7 cellular contexts compared by ENCODE assay signal in the genomic region with DNA sequence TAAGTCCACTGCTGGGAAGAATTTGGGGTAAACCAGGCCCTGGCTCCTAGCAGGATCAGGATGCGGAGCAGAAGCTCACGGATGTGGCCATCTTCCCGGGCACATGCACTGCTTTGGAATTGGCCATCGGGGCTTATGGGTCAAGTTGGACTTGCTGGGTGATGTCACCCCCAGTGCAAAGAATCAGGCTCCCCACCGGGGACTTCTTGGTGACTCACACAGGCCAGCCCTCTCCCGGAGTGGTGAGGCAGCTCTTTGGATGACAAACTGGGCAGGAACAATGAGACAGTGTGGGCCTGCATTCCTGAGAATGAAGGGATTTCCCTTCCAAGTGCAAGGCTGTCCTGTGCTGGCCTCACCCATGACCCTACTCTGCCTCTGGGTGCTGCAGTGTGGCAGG.
DNase-seq lines count a peak whose midpoint lies in the region; ATAC-seq, FAIRE-seq and TF ChIP-seq lines count a peak whose summit lies in the region.

No MANE protein-coding gene starts in this region.

- no peak for TF ChIP-seq POLR2A in K562 (conservative IDR thresholded peaks at IDR 0.05)

- no peaks in the 10 kb centered on the region for H3K27me3 ChIP-seq in K562 (ENCODE audit: control insufficient read depth in 2 of 2, insufficient read depth in 2 of 2, low read length in 2 of 2)

- H2AFZ ChIP-seq in K562 (ENCODE audit: low read depth, low read length): no peak overlapping the region

- in situ Hi-C loops in K562 (cut with MboI): no loop called here

- peaks cover 42 to 71% of the 10 kb centered on the region in 2 experiments for H3K4me1 ChIP-seq in K562 (replicated peaks in 1 of 2; ENCODE audit: control insufficient read depth in 2 of 2, insufficient read depth in 2 of 2, low read length in 2 of 2)

- H3K4me3 ChIP-seq in K562: no peak overlapping the region

- 20% methylated on average over 6 of the region's 6 CpGs for WGBS in K562 (ENCODE audit: insufficient coverage, low coverage, missing lambda C conversion rate)

- H3K9me3 ChIP-seq in K562 (replicated peaks; ENCODE audit: control insufficient read depth, insufficient read depth, low read depth, low read length): no peaks in the 10 kb centered on the region

- H3K79me2 ChIP-seq in K562 (ENCODE audit: control insufficient read depth, insufficient read depth, low read length): no peaks in the 10 kb centered on the region

- H3K9me1 ChIP-seq in K562 (ENCODE audit: control insufficient read depth, insufficient read depth, low read length): peaks cover 15% of the 10 kb centered on the region

- CTCF ChIA-PET in K562 (lab: Yijun Ruan, JAX; ENCODE audit: low intra/inter-chr PET ratio): interaction anchor here (0.9 to 2.9 kb wide), 4 partner anchors 31 to 247 kb away, joined by 3 to 7 read pairs (median 5); a partner anchor contains a TSS

- no peak for TF ChIP-seq RAD21 in K562 (CRISPR knock-in tag; conservative IDR thresholded peaks at IDR 0.05 in 1 of 2, IDR thresholded peaks at IDR 0.05 in 1 of 2)

- no peaks in the 10 kb centered on the region for H4K20me1 ChIP-seq in K562 (replicated peaks; ENCODE audit: control insufficient read depth, insufficient read depth, low read length)

- no TSS peak for BruUV-seq in K562 (replicated peaks; lab: Mats Ljungman, UMichigan)

- no peak for TF ChIP-seq EP300 in K562 (IDR thresholded peaks at IDR 0.05; ENCODE audit: low read length)

- H3K9ac ChIP-seq in K562 (ENCODE audit: insufficient read depth in 1 of 2, low read depth in 2 of 2, low read length in 2 of 2): no peak overlapping the region; a peak in 1 of 4 replicates

- no peaks in the 10 kb centered on the region for H3K36me3 ChIP-seq in K562 (ENCODE audit: control insufficient read depth, insufficient read depth, low read length)

- POLR2A ChIA-PET in K562 (lab: Yijun Ruan, JAX): interaction anchor here (0.5 to 1.1 kb wide), 4 partner anchors 9 to 99 kb away, joined by 3 to 6 read pairs (median 4); no protein-coding TSS in a partner anchor

- peak; percentile 81 for FAIRE-seq in K562 (lab: Jason Lieb, UNC)

- DNase-seq in HT-29 (ENCODE audit: low spot score): peak; percentile 97
- DNase-seq in K562 (ENCODE audit: extremely low read depth in 1 of 4, low spot score in 3 of 4): peak; percentile 37 to 62 (median 50)
- peak; percentile 66 for DNase-seq in iPS-NIHi11 (ENCODE audit: low spot score)
- peak; percentile 62 for DNase-seq in ureter (ENCODE audit: low spot score)
- no peak for DNase-seq in HuH-7 (ENCODE audit: low spot score)
- no peak for DNase-seq in omental fat pad (ENCODE audit: low spot score)

- peak overlapping the region; percentile 47; the same call in 1 of the 3 replicates for H3K27ac ChIP-seq in K562 (ENCODE audit: extremely low read depth, low read depth, low read length)

- ATAC-seq in K562 (peak; percentile 20; the same call in 2 of the 3 replicates), omental fat pad (ENCODE audit: low FRiP score) (no peak), HG03442 (IDR thresholded peaks at IDR 0.05; ENCODE audit: unreplicated experiment) (no peak)

- peak overlapping the region; percentile 73 for H3K4me2 ChIP-seq in K562 (ENCODE audit: insufficient read depth, low read length)

- intact Hi-C loops in K562 (cut with micrococcal nuclease): no loop called here

- TF ChIP-seq CTCF in K562 (IDR thresholded peaks at IDR 0.05 in 2 of 3, conservative IDR thresholded peaks at IDR 0.05 in 1 of 3; ENCODE audit: insufficient read depth in 2 of 3, low read depth in 1 of 3, low read length in 3 of 3) (no peak), omental fat pad (IDR thresholded peaks at IDR 0.05) (no peak)

TF ChIP-seq in K562, 482 proteins besides CTCF, POLR2A, EP300 and RAD21 (continues in another document):
- TF ChIP-seq ATF7 (IDR thresholded peaks at IDR 0.05) (0 out of 2 replicates have a peak, but pooled peaks have one; percentile 9), ZNF780A (CRISPR knock-in tag; IDR thresholded peaks at IDR 0.05) (no peak), SMARCA4 (IDR thresholded peaks at IDR 0.05) (0 out of 2 replicates have a peak, but pooled peaks have one; percentile 22), CHD2 (IDR thresholded peaks at IDR 0.05; ENCODE audit: low read depth, low read length) (no peak), ELF2 (CRISPR knock-in tag; IDR thresholded peaks at IDR 0.05) (no peak), MAFF (IDR thresholded peaks at IDR 0.05; ENCODE audit: low read length) (no peak), RBFOX2 (IDR thresholded peaks at IDR 0.05; ENCODE audit: low read depth, low read length) (no peak), FOS (IDR thresholded peaks at IDR 0.05; ENCODE audit: extremely low read depth, insufficient read length) (peak; percentile 32), JUND (IDR thresholded peaks at IDR 0.05; ENCODE audit: borderline replicate concordance, low read depth, low read length) (peak; percentile 81), JUND (tag; IDR thresholded peaks at IDR 0.05; ENCODE audit: borderline replicate concordance, low read depth, low read length) (no peak), NR1H2 (CRISPR knock-in tag; IDR thresholded peaks at IDR 0.05) (no peak), RHOXF2B (CRISPR knock-in tag; conservative IDR thresholded peaks at IDR 0.05) (no peak), TBP (optimal IDR thresholded peaks at IDR 0.05; ENCODE audit: low read depth, low read length) (no peak), SMARCE1 (IDR thresholded peaks at IDR 0.05) (peak; percentile 14; the same call in 1 of the 2 replicates), JUN (IDR thresholded peaks at IDR 0.05; ENCODE audit: borderline replicate concordance, low read depth, low read length) (peak; percentile 83), JUN (CRISPR knock-in tag; IDR thresholded peaks at IDR 0.05; ENCODE audit: borderline replicate concordance) (no peak), BRCA1 (IDR thresholded peaks at IDR 0.05) (no peak), BRCA1 (CRISPR knock-in tag; IDR thresholded peaks at IDR 0.05) (0 out of 2 replicates have a peak, but pooled peaks have one; percentile 9), KDM5B (IDR thresholded peaks at IDR 0.05; ENCODE audit: insufficient replicate concordance, low read depth, low read length) (no peak)
- TF ChIP-seq, protein P1, sequence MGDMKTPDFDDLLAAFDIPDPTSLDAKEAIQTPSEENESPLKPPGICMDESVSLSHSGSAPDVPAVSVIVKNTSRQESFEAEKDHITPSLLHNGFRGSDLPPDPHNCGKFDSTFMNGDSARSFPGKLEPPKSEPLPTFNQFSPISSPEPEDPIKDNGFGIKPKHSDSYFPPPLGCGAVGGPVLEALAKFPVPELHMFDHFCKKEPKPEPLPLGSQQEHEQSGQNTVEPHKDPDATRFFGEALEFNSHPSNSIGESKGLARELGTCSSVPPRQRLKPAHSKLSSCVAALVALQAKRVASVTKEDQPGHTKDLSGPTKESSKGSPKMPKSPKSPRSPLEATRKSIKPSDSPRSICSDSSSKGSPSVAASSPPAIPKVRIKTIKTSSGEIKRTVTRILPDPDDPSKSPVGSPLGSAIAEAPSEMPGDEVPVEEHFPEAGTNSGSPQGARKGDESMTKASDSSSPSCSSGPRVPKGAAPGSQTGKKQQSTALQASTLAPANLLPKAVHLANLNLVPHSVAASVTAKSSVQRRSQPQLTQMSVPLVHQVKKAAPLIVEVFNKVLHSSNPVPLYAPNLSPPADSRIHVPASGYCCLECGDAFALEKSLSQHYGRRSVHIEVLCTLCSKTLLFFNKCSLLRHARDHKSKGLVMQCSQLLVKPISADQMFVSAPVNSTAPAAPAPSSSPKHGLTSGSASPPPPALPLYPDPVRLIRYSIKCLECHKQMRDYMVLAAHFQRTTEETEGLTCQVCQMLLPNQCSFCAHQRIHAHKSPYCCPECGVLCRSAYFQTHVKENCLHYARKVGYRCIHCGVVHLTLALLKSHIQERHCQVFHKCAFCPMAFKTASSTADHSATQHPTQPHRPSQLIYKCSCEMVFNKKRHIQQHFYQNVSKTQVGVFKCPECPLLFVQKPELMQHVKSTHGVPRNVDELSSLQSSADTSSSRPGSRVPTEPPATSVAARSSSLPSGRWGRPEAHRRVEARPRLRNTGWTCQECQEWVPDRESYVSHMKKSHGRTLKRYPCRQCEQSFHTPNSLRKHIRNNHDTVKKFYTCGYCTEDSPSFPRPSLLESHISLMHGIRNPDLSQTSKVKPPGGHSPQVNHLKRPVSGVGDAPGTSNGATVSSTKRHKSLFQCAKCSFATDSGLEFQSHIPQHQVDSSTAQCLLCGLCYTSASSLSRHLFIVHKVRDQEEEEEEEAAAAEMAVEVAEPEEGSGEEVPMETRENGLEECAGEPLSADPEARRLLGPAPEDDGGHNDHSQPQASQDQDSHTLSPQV (IDR thresholded peaks at IDR 0.05): no peak
- TF ChIP-seq, protein P2, sequence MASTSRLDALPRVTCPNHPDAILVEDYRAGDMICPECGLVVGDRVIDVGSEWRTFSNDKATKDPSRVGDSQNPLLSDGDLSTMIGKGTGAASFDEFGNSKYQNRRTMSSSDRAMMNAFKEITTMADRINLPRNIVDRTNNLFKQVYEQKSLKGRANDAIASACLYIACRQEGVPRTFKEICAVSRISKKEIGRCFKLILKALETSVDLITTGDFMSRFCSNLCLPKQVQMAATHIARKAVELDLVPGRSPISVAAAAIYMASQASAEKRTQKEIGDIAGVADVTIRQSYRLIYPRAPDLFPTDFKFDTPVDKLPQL (IDR thresholded peaks at IDR 0.05; ENCODE audit: extremely low read depth, insufficient read length): no peak
- TF ChIP-seq, protein P3, sequence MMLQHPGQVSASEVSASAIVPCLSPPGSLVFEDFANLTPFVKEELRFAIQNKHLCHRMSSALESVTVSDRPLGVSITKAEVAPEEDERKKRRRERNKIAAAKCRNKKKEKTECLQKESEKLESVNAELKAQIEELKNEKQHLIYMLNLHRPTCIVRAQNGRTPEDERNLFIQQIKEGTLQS (IDR thresholded peaks at IDR 0.05): peak; percentile 94
- TF ChIP-seq, protein P3 (CRISPR knock-in tag; conservative IDR thresholded peaks at IDR 0.05): no peak
- TF ChIP-seq, protein P4, sequence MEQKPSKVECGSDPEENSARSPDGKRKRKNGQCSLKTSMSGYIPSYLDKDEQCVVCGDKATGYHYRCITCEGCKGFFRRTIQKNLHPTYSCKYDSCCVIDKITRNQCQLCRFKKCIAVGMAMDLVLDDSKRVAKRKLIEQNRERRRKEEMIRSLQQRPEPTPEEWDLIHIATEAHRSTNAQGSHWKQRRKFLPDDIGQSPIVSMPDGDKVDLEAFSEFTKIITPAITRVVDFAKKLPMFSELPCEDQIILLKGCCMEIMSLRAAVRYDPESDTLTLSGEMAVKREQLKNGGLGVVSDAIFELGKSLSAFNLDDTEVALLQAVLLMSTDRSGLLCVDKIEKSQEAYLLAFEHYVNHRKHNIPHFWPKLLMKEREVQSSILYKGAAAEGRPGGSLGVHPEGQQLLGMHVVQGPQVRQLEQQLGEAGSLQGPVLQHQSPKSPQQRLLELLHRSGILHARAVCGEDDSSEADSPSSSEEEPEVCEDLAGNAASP (IDR thresholded peaks at IDR 0.05): no peak

Comparison
In these comparisons a context has a peak if more than half of its experiments do, and no peak if none do; other contexts are left out.
1. DNase-seq: peak in HT-29 (single experiment), K562 (4 of 4), iPS-NIHi11 (single experiment) and ureter (single experiment); none in HuH-7 (single experiment) and omental fat pad (single experiment).